Comparison of ENCODE assay signal across 9 cellular contexts in the genomic region with DNA sequence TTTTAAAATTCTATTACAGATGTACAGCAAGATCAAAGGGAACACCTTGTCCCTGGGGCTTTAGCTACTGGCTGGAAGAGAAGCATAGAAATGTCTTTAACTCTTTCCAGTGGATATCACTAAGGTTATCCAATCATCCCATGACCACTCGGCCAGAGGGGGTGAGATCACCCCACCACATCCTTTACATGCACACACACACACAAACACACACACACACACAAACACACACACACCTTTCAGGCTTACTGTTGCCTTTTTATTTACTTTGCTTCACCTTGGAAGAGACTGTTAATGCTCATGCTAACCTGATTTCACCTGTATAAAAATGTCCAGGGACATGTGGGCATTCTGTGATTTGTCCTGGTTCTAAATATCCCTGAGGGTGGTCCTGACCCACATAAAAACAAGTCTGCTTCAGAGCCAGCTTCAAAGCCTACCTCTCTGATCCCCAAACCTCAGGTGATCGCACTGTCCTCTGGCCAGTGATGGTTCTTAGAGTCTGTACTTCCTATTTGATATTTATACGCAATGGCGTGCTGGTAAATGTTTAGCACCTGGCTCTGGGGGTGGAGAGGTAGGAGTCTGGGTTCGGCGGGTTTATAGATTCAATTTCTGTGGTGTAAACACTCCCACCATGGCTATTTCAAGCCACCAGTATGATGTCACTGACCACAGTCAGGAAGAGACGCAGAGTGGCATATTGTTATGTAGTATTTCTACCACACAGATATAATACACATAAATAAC.
DNase-seq lines count a peak whose midpoint lies in the region; ATAC-seq, FAIRE-seq and TF ChIP-seq lines count a peak whose summit lies in the region.
"Had no signal": no experiment of that assay in that cellular context is flagged by ENCODE, and none has a peak within 500 bp of the region (broad histone marks: within the 10 kb centered on the region; RNA-seq: fewer than 3 reads in every experiment).

No MANE protein-coding gene starts in this region.

- POLR2A ChIA-PET in K562 (lab: Yijun Ruan, JAX) = no interaction called here

- ATAC-seq in GM18502 (IDR thresholded peaks at IDR 0.05; ENCODE audit: poor library complexity, unreplicated experiment) (peak; percentile 85), GM21390 (IDR thresholded peaks at IDR 0.05; ENCODE audit: unreplicated experiment) (peak; percentile 84), HG03342 (IDR thresholded peaks at IDR 0.05; ENCODE audit: unreplicated experiment) (peak; percentile 84), K562 (peak; percentile 22; the same call in 2 of the 3 replicates)

- CTCF ChIA-PET in K562 (lab: Yijun Ruan, JAX; ENCODE audit: low intra/inter-chr PET ratio) = interaction anchor here (0.6 kb wide), 1 partner anchor 324 kb away, joined by 3 read pairs; no protein-coding TSS in a partner anchor

- 38% methylated on average over 7 of the region's 7 CpGs for WGBS in K562 (ENCODE audit: insufficient coverage, low coverage, missing lambda C conversion rate)

- peak overlapping the region; percentile 43 for H2AFZ ChIP-seq in K562 (ENCODE audit: low read depth, low read length)

- H3K79me2 ChIP-seq in K562 (ENCODE audit: control insufficient read depth, insufficient read depth, low read length) = no peaks in the 10 kb centered on the region

- no peak overlapping the region for H3K4me3 ChIP-seq in K562

- no peaks in the 10 kb centered on the region for H3K9me1 ChIP-seq in K562 (ENCODE audit: control insufficient read depth, insufficient read depth, low read length)

- H3K9me3 ChIP-seq in K562 (replicated peaks; ENCODE audit: control insufficient read depth, insufficient read depth, low read depth, low read length) = no peaks in the 10 kb centered on the region

- H3K27ac ChIP-seq in K562 (ENCODE audit: extremely low read depth, low read depth, low read length) = no peak overlapping the region

- FAIRE-seq in K562 (lab: Jason Lieb, UNC) (no peak), frontal cortex (lab: Jason Lieb, UNC) (no peak)

- no peak for TF ChIP-seq EP300 in K562 (IDR thresholded peaks at IDR 0.05; ENCODE audit: low read length)

- no peaks in the 10 kb centered on the region for H3K36me3 ChIP-seq in K562 (ENCODE audit: control insufficient read depth, insufficient read depth, low read length)

- no peak overlapping the region; a peak in 1 of 4 replicates for H3K9ac ChIP-seq in K562 (ENCODE audit: insufficient read depth in 1 of 2, low read depth in 2 of 2, low read length in 2 of 2)

- no peaks in the 10 kb centered on the region for H4K20me1 ChIP-seq in K562 (replicated peaks; ENCODE audit: control insufficient read depth, insufficient read depth, low read length)

- peaks cover 0 to 12% of the 10 kb centered on the region in 2 experiments; a peak in 3 of 5 replicates for H3K4me1 ChIP-seq in K562 (replicated peaks in 1 of 2; ENCODE audit: control insufficient read depth in 2 of 2, insufficient read depth in 2 of 2, low read length in 2 of 2)

- TF ChIP-seq POLR2A in K562 (conservative IDR thresholded peaks at IDR 0.05) = no peak

- H3K27me3 ChIP-seq in K562 (ENCODE audit: control insufficient read depth in 2 of 2, insufficient read depth in 2 of 2, low read length in 2 of 2) = no peaks in the 10 kb centered on the region

- DNase-seq in K562 (ENCODE audit: extremely low read depth in 1 of 4, low spot score in 3 of 4) = peak in 2 of 4 experiments; percentile 29 to 32
- no peak for DNase-seq in EL
- no peak for DNase-seq in kidney glomerular epithelial cell (lab: John Stamatoyannopoulos, UW)
- DNase-seq in anterior cingulate cortex (lab: John Stamatoyannopoulos, UW) = no peak
- no peak for DNase-seq in frontal cortex (ENCODE audit: low spot score in 2 of 2)
- DNase-seq: activated naive CD4-positive, alpha-beta T cell had no signal

- no peak overlapping the region for H3K4me2 ChIP-seq in K562 (ENCODE audit: insufficient read depth, low read length)

- TF ChIP-seq RAD21 in K562 (CRISPR knock-in tag; conservative IDR thresholded peaks at IDR 0.05 in 1 of 2, IDR thresholded peaks at IDR 0.05 in 1 of 2) = no peak

- intact Hi-C loops in K562 (cut with micrococcal nuclease) = loop anchor here (5.0 kb wide), 2 partner anchors 282 to 302 kb away; partner anchors contain the start of gene NUDT4

- no peak for TF ChIP-seq CTCF in K562 (IDR thresholded peaks at IDR 0.05 in 2 of 3, conservative IDR thresholded peaks at IDR 0.05 in 1 of 3; ENCODE audit: insufficient read depth in 2 of 3, low read depth in 1 of 3, low read length in 3 of 3)

- no TSS peak for BruUV-seq in K562 (replicated peaks; lab: Mats Ljungman, UMichigan)

- in situ Hi-C loops in K562 (cut with MboI) = no loop called here

TF ChIP-seq in K562, 482 proteins besides CTCF, POLR2A, EP300 and RAD21 (continues in another document):
- TF ChIP-seq NCOA6 (IDR thresholded peaks at IDR 0.05) (no peak), LCOR (CRISPR knock-in tag; IDR thresholded peaks at IDR 0.05) (no peak), MEF2A (IDR thresholded peaks at IDR 0.05; ENCODE audit: control insufficient read depth, low read depth, low read length) (peak; percentile 62; the same call in 1 of the 2 replicates), DNMT1 (IDR thresholded peaks at IDR 0.05) (no peak), CAMTA2 (CRISPR knock-in tag; conservative IDR thresholded peaks at IDR 0.05) (no peak), RBM15 (IDR thresholded peaks at IDR 0.05; ENCODE audit: insufficient read depth, low read length) (no peak), ZEB2 (IDR thresholded peaks at IDR 0.05) (0 out of 2 replicates have a peak, but pooled peaks have one; percentile 38), TRIM25 (IDR thresholded peaks at IDR 0.05; ENCODE audit: borderline replicate concordance) (no peak), YBX1 (IDR thresholded peaks at IDR 0.05) (no peak), HMG20B (CRISPR knock-in tag; IDR thresholded peaks at IDR 0.05) (no peak), NFRKB (IDR thresholded peaks at IDR 0.05; ENCODE audit: low read depth) (no peak), SMAD1 (IDR thresholded peaks at IDR 0.05; ENCODE audit: low read depth, low read length, partially characterized antibody) (no peak), ZNF766 (CRISPR knock-in tag; conservative IDR thresholded peaks at IDR 0.05) (no peak), ZBTB5 (IDR thresholded peaks at IDR 0.05) (no peak), XRCC3 (IDR thresholded peaks at IDR 0.05) (no peak), EHMT2 (IDR thresholded peaks at IDR 0.05) (no peak)
- TF ChIP-seq, protein P1, sequence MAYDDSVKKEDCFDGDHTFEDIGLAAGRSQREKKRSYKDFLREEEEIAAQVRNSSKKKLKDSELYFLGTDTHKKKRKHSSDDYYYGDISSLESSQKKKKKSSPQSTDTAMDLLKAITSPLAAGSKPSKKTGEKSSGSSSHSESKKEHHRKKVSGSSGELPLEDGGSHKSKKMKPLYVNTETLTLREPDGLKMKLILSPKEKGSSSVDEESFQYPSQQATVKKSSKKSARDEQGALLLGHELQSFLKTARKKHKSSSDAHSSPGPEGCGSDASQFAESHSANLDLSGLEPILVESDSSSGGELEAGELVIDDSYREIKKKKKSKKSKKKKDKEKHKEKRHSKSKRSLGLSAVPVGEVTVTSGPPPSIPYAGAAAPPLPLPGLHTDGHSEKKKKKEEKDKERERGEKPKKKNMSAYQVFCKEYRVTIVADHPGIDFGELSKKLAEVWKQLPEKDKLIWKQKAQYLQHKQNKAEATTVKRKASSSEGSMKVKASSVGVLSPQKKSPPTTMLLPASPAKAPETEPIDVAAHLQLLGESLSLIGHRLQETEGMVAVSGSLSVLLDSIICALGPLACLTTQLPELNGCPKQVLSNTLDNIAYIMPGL (CRISPR knock-in tag; IDR thresholded peaks at IDR 0.05) = no peak
- TF ChIP-seq, protein P2, sequence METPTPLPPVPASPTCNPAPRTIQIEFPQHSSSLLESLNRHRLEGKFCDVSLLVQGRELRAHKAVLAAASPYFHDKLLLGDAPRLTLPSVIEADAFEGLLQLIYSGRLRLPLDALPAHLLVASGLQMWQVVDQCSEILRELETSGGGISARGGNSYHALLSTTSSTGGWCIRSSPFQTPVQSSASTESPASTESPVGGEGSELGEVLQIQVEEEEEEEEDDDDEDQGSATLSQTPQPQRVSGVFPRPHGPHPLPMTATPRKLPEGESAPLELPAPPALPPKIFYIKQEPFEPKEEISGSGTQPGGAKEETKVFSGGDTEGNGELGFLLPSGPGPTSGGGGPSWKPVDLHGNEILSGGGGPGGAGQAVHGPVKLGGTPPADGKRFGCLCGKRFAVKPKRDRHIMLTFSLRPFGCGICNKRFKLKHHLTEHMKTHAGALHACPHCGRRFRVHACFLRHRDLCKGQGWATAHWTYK (CRISPR knock-in tag; IDR thresholded peaks at IDR 0.05) = no peak

Comparison
In these comparisons a context has a peak if more than half of its experiments do, and no peak if none do; other contexts are left out.
1. ATAC-seq: peak in every context shown above with its lines; median percentile 85 in GM18502; 84 in GM21390; 84 in HG03342; 22 in K562.